In the genomic region with DNA sequence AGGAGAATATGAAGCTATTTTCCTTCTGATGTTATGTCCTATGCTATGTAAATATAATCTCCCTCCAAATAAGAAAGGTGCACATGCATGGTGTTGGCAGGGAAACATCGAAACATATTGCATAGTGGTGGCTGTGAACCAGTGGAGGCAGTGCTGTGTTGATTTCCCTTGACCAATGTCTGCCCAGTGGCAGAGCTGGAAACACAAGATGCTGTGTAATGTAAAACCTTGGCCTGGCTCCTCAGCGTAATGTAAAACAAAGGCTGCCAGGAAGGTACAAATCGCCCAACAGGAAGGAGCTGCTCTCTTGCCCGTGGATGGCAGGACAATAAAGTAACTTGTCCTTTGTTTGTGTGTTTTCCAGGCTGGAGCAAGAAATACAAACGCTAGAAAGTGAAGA, we compare ENCODE assay signal across 17 cellular contexts.
DNase-seq lines count a peak whose midpoint lies in the region; ATAC-seq lines count a peak whose summit lies in the region.
"Had no signal": no experiment of that assay in that cellular context is flagged by ENCODE, and none has a peak within 500 bp of the region (broad histone marks: within the 10 kb centered on the region; RNA-seq: fewer than 3 reads in every experiment).

No MANE protein-coding gene starts in this region.

- no peak overlapping the region for H3K4me3 Mint-ChIP-seq in stimulated activated memory B cell treated with anti-CD40 and anti-IgM and Interleukin-4, amounts not matched to agents 10 μg/mL and 1 μg/mL and 100 μg/mL, for 72 hours
- no peak overlapping the region for H3K4me3 Mint-ChIP-seq in activated CD4-positive, alpha-beta T cell treated with anti-CD3 and anti-CD28 coated beads, Interleukin-2, amount 10 ng/mL, durations not matched to agents 7 days and 5 days
- H3K4me3 Mint-ChIP-seq: central memory CD8-positive, alpha-beta T cell; endodermal cell had no signal

- DNase-seq in NCI-H1694 (lab: John Stamatoyannopoulos, UW) (peak; percentile 22), NCI-H1694 treated with DMSO at 0.1 percent for 48 hours (lab: John Stamatoyannopoulos, UW) (no peak), NCI-H510A treated with DMSO at 0.1 percent for 48 hours (lab: John Stamatoyannopoulos, UW) (peak; percentile 64), glomerular endothelial cell (ENCODE audit: extremely low read depth, low read depth, low spot score) (peak; percentile 57), 8988T (no peak)
- DNase-seq in activated CD4-positive, alpha-beta T cell treated with anti-CD3 and anti-CD28 coated beads, Interleukin-2, amount 10 ng/mL, durations not matched to agents 7 days and 5 days: no peak
- DNase-seq: activated CD4-positive, CD25-positive, alpha-beta regulatory T cell; amniotic stem cell; endodermal cell; NCI-H1417 treated with DMSO at 0.1 percent for 48 hours; posterior cingulate gyrus; Right ventricle myocardium superior; transverse colon had no signal

- peaks cover 8% of the 10 kb centered on the region for H3K36me3 Mint-ChIP-seq in stimulated activated memory B cell treated with anti-CD40 and anti-IgM and Interleukin-4, amounts not matched to agents 10 μg/mL and 1 μg/mL and 100 μg/mL, for 72 hours
- H3K36me3 Mint-ChIP-seq in activated CD4-positive, alpha-beta T cell treated with anti-CD3 and anti-CD28 coated beads, Interleukin-2, amount 10 ng/mL, durations not matched to agents 7 days and 5 days (ENCODE audit: low read depth): no peaks in the 10 kb centered on the region

- no peaks in the 10 kb centered on the region for H3K9me3 Mint-ChIP-seq in stimulated activated memory B cell treated with anti-CD40 and anti-IgM and Interleukin-4, amounts not matched to agents 10 μg/mL and 1 μg/mL and 100 μg/mL, for 72 hours
- H3K9me3 Mint-ChIP-seq in activated CD4-positive, alpha-beta T cell treated with anti-CD3 and anti-CD28 coated beads, Interleukin-2, amount 10 ng/mL, durations not matched to agents 7 days and 5 days: peaks cover 2% of the 10 kb centered on the region
- H3K9me3 Mint-ChIP-seq: central memory CD8-positive, alpha-beta T cell; endodermal cell had no signal

- CTCF ChIA-PET in activated CD4-positive, alpha-beta T cell treated with anti-CD3 and anti-CD28 coated beads, Interleukin-2, amount 10 ng/mL, durations not matched to agents 7 days and 5 days (lab: Charles Lee): interaction anchor here (3.2 kb wide), 1 partner anchor 11 kb away, joined by 13 read pairs; no protein-coding TSS in a partner anchor

- no peak for ATAC-seq in stimulated activated memory B cell treated with anti-CD40 and anti-IgM and Interleukin-4, amounts not matched to agents 10 μg/mL and 1 μg/mL and 100 μg/mL, for 72 hours
- ATAC-seq in GM19467 (IDR thresholded peaks at IDR 0.05; ENCODE audit: unreplicated experiment): no peak
- ATAC-seq: K562 had no signal

- peaks cover 60% of the 10 kb centered on the region for H3K4me1 Mint-ChIP-seq in stimulated activated memory B cell treated with anti-CD40 and anti-IgM and Interleukin-4, amounts not matched to agents 10 μg/mL and 1 μg/mL and 100 μg/mL, for 72 hours
- peaks cover 42% of the 10 kb centered on the region for H3K4me1 Mint-ChIP-seq in activated CD4-positive, alpha-beta T cell treated with anti-CD3 and anti-CD28 coated beads, Interleukin-2, amount 10 ng/mL, durations not matched to agents 7 days and 5 days
- H3K4me1 Mint-ChIP-seq: endodermal cell had no signal

- H3K27ac Mint-ChIP-seq in stimulated activated memory B cell treated with anti-CD40 and anti-IgM and Interleukin-4, amounts not matched to agents 10 μg/mL and 1 μg/mL and 100 μg/mL, for 72 hours: peak overlapping the region; percentile 77
- no peak overlapping the region for H3K27ac Mint-ChIP-seq in activated CD4-positive, alpha-beta T cell treated with anti-CD3 and anti-CD28 coated beads, Interleukin-2, amount 10 ng/mL, durations not matched to agents 7 days and 5 days
- H3K27ac Mint-ChIP-seq: endodermal cell had no signal

- POLR2A ChIA-PET in activated CD4-positive, alpha-beta T cell treated with anti-CD3 and anti-CD28 coated beads, Interleukin-2, amount 10 ng/mL, durations not matched to agents 7 days and 5 days (lab: Charles Lee): no interaction called here

- no peaks in the 10 kb centered on the region for H3K27me3 Mint-ChIP-seq in stimulated activated memory B cell treated with anti-CD40 and anti-IgM and Interleukin-4, amounts not matched to agents 10 μg/mL and 1 μg/mL and 100 μg/mL, for 72 hours
- no peaks in the 10 kb centered on the region for H3K27me3 Mint-ChIP-seq in activated CD4-positive, alpha-beta T cell treated with anti-CD3 and anti-CD28 coated beads, Interleukin-2, amount 10 ng/mL, durations not matched to agents 7 days and 5 days

Comparison
In these comparisons a context has a peak if more than half of its experiments do, and no peak if none do; other contexts are left out.
1. DNase-seq: peak in NCI-H1694 (single experiment), NCI-H510A treated with DMSO at 0.1 percent for 48 hours (single experiment) and glomerular endothelial cell (single experiment); none in NCI-H1694 treated with DMSO at 0.1 percent for 48 hours (single experiment), activated CD4-positive, alpha-beta T cell treated with anti-CD3 and anti-CD28 coated beads, Interleukin-2, amount 10 ng/mL, durations not matched to agents 7 days and 5 days (single experiment) and 8988T (single experiment).